7 cellular contexts compared by ENCODE assay signal in the genomic region with DNA sequence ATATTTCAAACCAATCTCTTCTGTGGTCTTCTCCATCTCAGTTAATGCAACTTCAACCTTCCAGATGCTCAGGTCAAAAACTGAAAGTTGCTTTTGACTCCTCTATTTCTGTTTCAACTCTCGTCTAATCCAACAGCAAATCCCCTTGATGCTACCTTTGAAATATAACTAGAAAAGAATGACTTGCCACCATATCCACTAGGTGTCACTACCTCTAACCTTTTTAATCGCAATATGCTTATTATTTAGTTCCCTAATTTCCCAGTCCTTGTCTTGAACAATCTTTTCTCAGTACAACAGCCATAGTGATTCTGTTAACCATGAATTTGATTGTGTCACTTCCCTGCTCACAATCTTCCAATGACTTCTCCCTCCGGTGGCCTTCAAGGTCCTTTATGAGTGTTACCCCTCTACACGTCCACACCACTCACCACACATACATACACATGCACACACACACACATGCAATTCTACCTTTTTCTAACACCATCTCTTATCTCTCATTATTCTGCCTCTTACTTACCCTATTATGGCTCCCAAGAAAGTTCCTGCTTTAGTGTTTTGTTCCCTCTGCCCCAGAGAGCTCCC.
DNase-seq lines count a peak whose midpoint lies in the region; ATAC-seq and TF ChIP-seq lines count a peak whose summit lies in the region.

No MANE protein-coding gene starts in this region.

- POLR2A ChIA-PET in Panc1 (lab: Charles Lee): no interaction called here

- H3K36me3 Mint-ChIP-seq in stimulated activated memory B cell treated with anti-CD40 and anti-IgM and Interleukin-4, amounts not matched to agents 10 μg/mL and 1 μg/mL and 100 μg/mL, for 72 hours: no peaks in the 10 kb centered on the region
- no peaks in the 10 kb centered on the region for H3K36me3 Mint-ChIP-seq in immature natural killer cell

- no peaks in the 10 kb centered on the region for H3K36me3 ChIP-seq in Panc1 (ENCODE audit: control insufficient read depth, insufficient read depth, low read length)

- no peak overlapping the region for H3K27ac ChIP-seq in Panc1 (ENCODE audit: low read length)

- peak; percentile 71 for ATAC-seq in GM18858 (IDR thresholded peaks at IDR 0.05; ENCODE audit: unreplicated experiment)
- peak; percentile 60 for ATAC-seq in HG03064 (IDR thresholded peaks at IDR 0.05; ENCODE audit: low read depth, unreplicated experiment)
- no peak for ATAC-seq in Panc1
- no peak for ATAC-seq in stimulated activated memory B cell treated with anti-CD40 and anti-IgM and Interleukin-4, amounts not matched to agents 10 μg/mL and 1 μg/mL and 100 μg/mL, for 72 hours

- in situ Hi-C loops in Panc1 (cut with HindIII; ENCODE audit: low pct_unique_long_range_greater_than_20kb, low sequenced_read_pairs): no loop called here

- H3K9me3 Mint-ChIP-seq in stimulated activated memory B cell treated with anti-CD40 and anti-IgM and Interleukin-4, amounts not matched to agents 10 μg/mL and 1 μg/mL and 100 μg/mL, for 72 hours: no peaks in the 10 kb centered on the region
- peaks cover 2 to 27% (median 3%) of the 10 kb centered on the region in 6 donors for H3K9me3 Mint-ChIP-seq in immature natural killer cell

- H3K4me1 Mint-ChIP-seq in stimulated activated memory B cell treated with anti-CD40 and anti-IgM and Interleukin-4, amounts not matched to agents 10 μg/mL and 1 μg/mL and 100 μg/mL, for 72 hours: no peaks in the 10 kb centered on the region
- peaks cover 0 to 6% of the 10 kb centered on the region in 2 donors for H3K4me1 Mint-ChIP-seq in immature natural killer cell

- no peak for DNase-seq in Panc1 (ENCODE audit: low read depth, low spot score)
- peak; percentile 11 for DNase-seq in iPS DF 4.7 (ENCODE audit: extremely low read depth, low spot score)
- no peak for DNase-seq in immature natural killer cell
- no peak for DNase-seq in ecto neural progenitor cell (ENCODE audit: low spot score)

- BruUV-seq in Panc1 (replicated peaks; lab: Mats Ljungman, UMichigan): no TSS peak

- no peak overlapping the region for H3K27ac Mint-ChIP-seq in stimulated activated memory B cell treated with anti-CD40 and anti-IgM and Interleukin-4, amounts not matched to agents 10 μg/mL and 1 μg/mL and 100 μg/mL, for 72 hours
- H3K27ac Mint-ChIP-seq in immature natural killer cell: no peak overlapping the region

- no peaks in the 10 kb centered on the region for H3K27me3 Mint-ChIP-seq in stimulated activated memory B cell treated with anti-CD40 and anti-IgM and Interleukin-4, amounts not matched to agents 10 μg/mL and 1 μg/mL and 100 μg/mL, for 72 hours
- H3K27me3 Mint-ChIP-seq in immature natural killer cell (ENCODE audit: low read depth in 3 of 3): no peaks in the 10 kb centered on the region

- no peaks in the 10 kb centered on the region for H3K9me3 ChIP-seq in Panc1 (ENCODE audit: control insufficient read depth, insufficient read depth, low read depth, low read length)

- no peaks in the 10 kb centered on the region for H3K4me1 ChIP-seq in Panc1 (ENCODE audit: control insufficient read depth, insufficient read depth, low read length)

- no peak overlapping the region for H3K4me3 ChIP-seq in Panc1 (ENCODE audit: low read depth in 2 of 2, low read length in 2 of 2)

- intact Hi-C loops in Panc1 (cut with micrococcal nuclease; ENCODE audit: unreplicated experiment): loop anchor here (10.0 kb wide), 1 partner anchor 772 kb away; no protein-coding TSS in a partner anchor

- CTCF ChIA-PET in Panc1 (lab: Charles Lee): no interaction called here

- no peak overlapping the region for H3K4me3 Mint-ChIP-seq in stimulated activated memory B cell treated with anti-CD40 and anti-IgM and Interleukin-4, amounts not matched to agents 10 μg/mL and 1 μg/mL and 100 μg/mL, for 72 hours
- H3K4me3 Mint-ChIP-seq in immature natural killer cell: no peak overlapping the region

- TF ChIP-seq CTCF in Panc1 (IDR thresholded peaks at IDR 0.05): peak; percentile 58

- no peaks in the 10 kb centered on the region for H3K27me3 ChIP-seq in Panc1 (ENCODE audit: control insufficient read depth, insufficient read depth, low read length)

Comparison
In these comparisons a context has a peak if more than half of its experiments do, and no peak if none do; other contexts are left out.
1. ATAC-seq: peak in GM18858 (single experiment) and HG03064 (single experiment); none in Panc1 (single experiment) and stimulated activated memory B cell treated with anti-CD40 and anti-IgM and Interleukin-4, amounts not matched to agents 10 μg/mL and 1 μg/mL and 100 μg/mL, for 72 hours (single experiment).